ENCODE assay signal across 7 cellular contexts in the genomic region with DNA sequence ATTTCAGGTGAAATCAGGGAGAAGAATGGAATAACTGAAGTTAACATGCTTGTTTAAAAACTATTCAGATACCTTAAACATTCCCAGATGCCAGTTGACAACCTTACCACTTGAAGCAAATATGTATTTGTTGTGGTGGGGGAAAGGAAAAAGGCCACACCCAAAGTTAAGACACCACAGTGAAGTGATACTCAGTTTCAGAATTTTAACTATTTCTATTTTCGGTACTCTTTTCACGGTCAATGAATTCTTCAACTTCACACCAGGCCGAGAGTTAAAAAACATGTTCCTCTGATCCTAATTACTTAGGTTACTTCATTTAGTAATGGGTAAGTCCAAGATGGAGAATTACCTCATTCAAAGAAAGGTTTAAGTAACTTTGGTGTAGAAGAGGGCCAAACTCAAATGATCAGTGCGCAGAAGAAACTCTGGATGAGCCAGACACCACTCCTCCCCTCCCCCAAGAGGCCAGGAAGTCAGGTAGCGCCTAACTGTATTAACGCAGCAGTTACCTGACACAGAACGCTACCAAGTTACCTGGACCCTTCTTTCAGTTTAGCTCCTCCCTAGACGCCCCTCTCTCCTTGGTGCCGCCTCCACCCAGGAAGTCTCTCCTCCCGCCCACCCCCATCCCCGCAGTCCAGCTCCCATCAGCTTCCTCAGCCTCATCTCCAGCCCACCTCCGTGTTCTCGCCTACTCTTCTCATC. TPM values are rescaled to one million over a fixed set of nuclear protein-coding genes. Genes with fewer than 3 reads are reported as not detected.
DNase-seq lines count a peak whose midpoint lies in the region; FAIRE-seq and TF ChIP-seq lines count a peak whose summit lies in the region.

No MANE protein-coding gene starts in this region.

- H3K36me3 ChIP-seq in H7 (replicated peaks; ENCODE audit: control insufficient read depth, insufficient read depth, low read length) (no peaks in the 10 kb centered on the region), adipocyte (ENCODE audit: control insufficient read depth, insufficient read depth, low read length, severe bottlenecking) (peaks cover 6% of the 10 kb centered on the region), small intestine (ENCODE audit: control insufficient read depth in 2 of 2, insufficient read depth in 2 of 2, low read length in 2 of 2) (peaks cover 0 to 3% of the 10 kb centered on the region in 2 donors)

- 1 to 3% (median 2%) methylated on average over 13 of the region's 13 CpGs for WGBS in small intestine, 3 donors

- no peak for TF ChIP-seq POLR2A in GM12891 (IDR thresholded peaks at IDR 0.05; ENCODE audit: low read depth, low read length)

- H3K4me3 ChIP-seq in H7 (ENCODE audit: insufficient read depth, low read depth, low read length): peak overlapping the region; percentile 89
- H3K4me3 ChIP-seq in adipocyte (ENCODE audit: low read length): peak overlapping the region; percentile 97
- peak overlapping the region; percentile 77 to 89 for H3K4me3 ChIP-seq in small intestine (ENCODE audit: low read depth in 1 of 2, low read length in 2 of 2)

- H3K4me1 ChIP-seq in adipocyte (ENCODE audit: control insufficient read depth, insufficient read depth, low read length): peaks cover 35% of the 10 kb centered on the region
- peaks cover 2 to 13% of the 10 kb centered on the region in 2 donors for H3K4me1 ChIP-seq in small intestine (ENCODE audit: control insufficient read depth in 2 of 2, insufficient read depth in 1 of 2, low read depth in 1 of 2, low read length in 1 of 2)

- peak overlapping the region; percentile 57 to 92 for H3K27ac ChIP-seq in small intestine (ENCODE audit: low read depth in 1 of 2, low read length in 1 of 2)

- DNase-seq in GM12891 (ENCODE audit: insufficient read length, low spot score) (peak; percentile 2), H7 (peak; percentile 73), NCI-H510A (lab: John Stamatoyannopoulos, UW) (peak; percentile 10), adipocyte (ENCODE audit: low read depth) (no peak), iPS DF 19.7 (ENCODE audit: low read depth, low spot score) (peak; percentile 23), small intestine (peak; percentile 51), KG1 (lab: John Stamatoyannopoulos, UW) (no peak)

- no peak for FAIRE-seq in GM12891 (lab: Jason Lieb, UNC)
- FAIRE-seq in small intestine (lab: Jason Lieb, UNC): no peak

- H3K9me3 ChIP-seq in adipocyte (ENCODE audit: control insufficient read depth, low read length): no peaks in the 10 kb centered on the region
- H3K9me3 ChIP-seq in small intestine (ENCODE audit: control insufficient read depth, low read depth): no peaks in the 10 kb centered on the region

- peak overlapping the region; percentile 98 for H3K9ac ChIP-seq in adipocyte (ENCODE audit: low read length)

- no peaks in the 10 kb centered on the region for H3K27me3 ChIP-seq in H7 (ENCODE audit: control insufficient read depth, insufficient read depth, low read length)
- H3K27me3 ChIP-seq in adipocyte (replicated peaks; ENCODE audit: control insufficient read depth, insufficient read depth, low read length): no peaks in the 10 kb centered on the region
- H3K27me3 ChIP-seq in small intestine (ENCODE audit: control insufficient read depth in 2 of 2, insufficient read depth in 2 of 2, low read length in 2 of 2): no peaks in the 10 kb centered on the region

TF ChIP-seq in GM12891, 5 proteins besides CTCF, POLR2A, EP300 and RAD21:
- TF ChIP-seq POLR2AphosphoS5 (IDR thresholded peaks at IDR 0.05; ENCODE audit: low read depth, low read length): peak; percentile 31; the same call in 1 of the 2 replicates
- peak; percentile 91 for TF ChIP-seq PAX5 (IDR thresholded peaks at IDR 0.05; ENCODE audit: insufficient read depth, low read length, severe bottlenecking)
- no peak; the same call in 1 of the 2 replicates for TF ChIP-seq TAF1 (IDR thresholded peaks at IDR 0.05; ENCODE audit: low read depth, low read length)

RNA-seq across cellular contexts. Expression of gene MTPN, which starts 0.7 kb away (rescaled TPM):
- 47.1 TPM for polyA plus RNA-seq in GM12891 (2012; ENCODE audit: low read depth, missing spikeins)
- total RNA-seq in H7 (2014; rRNA removed; shearing (Covaris generic)): 70.0 and 70.4 TPM in 2 replicates
- polyA plus RNA-seq in small intestine: 10 to 100 TPM; 56.7 to 65.1 (median 59.7) TPM

Comparison
In these comparisons a context has a peak if more than half of its experiments do, and no peak if none do; other contexts are left out.
1. DNase-seq: peak in GM12891 (single experiment), H7 (single experiment), NCI-H510A (single experiment), iPS DF 19.7 (single experiment) and small intestine (single experiment); none in adipocyte (single experiment) and KG1 (single experiment).
2. Peak in every context shown above with its lines, with median percentiles within 50 percentile points of each other: H3K4me3 ChIP-seq.